9 cellular contexts compared by ENCODE assay signal in genomic region chr14:33949051-33950037, GRCh38. TPM values are rescaled to one million over a fixed set of nuclear protein-coding genes. Genes with fewer than 3 reads are reported as not detected.
DNase-seq lines count a peak whose midpoint lies in the region; ATAC-seq and TF ChIP-seq lines count a peak whose summit lies in the region.
"Had no signal": no experiment of that assay in that cellular context is flagged by ENCODE, and none has a peak within 500 bp of the region (broad histone marks: within the 10 kb centered on the region; RNA-seq: fewer than 3 reads in every experiment).

No MANE protein-coding gene starts in this region.

- peaks cover 22% of the 10 kb centered on the region for H3K4me1 Mint-ChIP-seq in activated CD4-positive, alpha-beta T cell treated with anti-CD3 and anti-CD28 coated beads for 36 hours
- peaks cover 36% of the 10 kb centered on the region for H3K4me1 Mint-ChIP-seq in activated CD8-positive, alpha-beta T cell treated with anti-CD3 and anti-CD28 coated beads, Interleukin-2, amount 10 ng/mL, durations not matched to agents 7 days and 5 days (ENCODE audit: low read depth)

- no peaks in the 10 kb centered on the region for H3K9me3 Mint-ChIP-seq in activated CD4-positive, alpha-beta T cell treated with anti-CD3 and anti-CD28 coated beads for 36 hours (ENCODE audit: low read depth)
- no peaks in the 10 kb centered on the region for H3K9me3 Mint-ChIP-seq in activated CD8-positive, alpha-beta T cell treated with anti-CD3 and anti-CD28 coated beads, Interleukin-2, amount 10 ng/mL, durations not matched to agents 7 days and 5 days (ENCODE audit: insufficient read depth)

- H3K36me3 ChIP-seq in left lung, result no peaks in the 10 kb centered on the region
- H3K36me3 ChIP-seq: BLaER1 had no signal

- H3K27me3 Mint-ChIP-seq in activated CD4-positive, alpha-beta T cell treated with anti-CD3 and anti-CD28 coated beads for 36 hours, result peaks cover 45% of the 10 kb centered on the region
- peaks cover 68% of the 10 kb centered on the region for H3K27me3 Mint-ChIP-seq in activated CD8-positive, alpha-beta T cell treated with anti-CD3 and anti-CD28 coated beads, Interleukin-2, amount 10 ng/mL, durations not matched to agents 7 days and 5 days (ENCODE audit: low read depth)

- H3K9me3 ChIP-seq in left lung, result no peaks in the 10 kb centered on the region

- H3K27ac Mint-ChIP-seq in activated CD4-positive, alpha-beta T cell treated with anti-CD3 and anti-CD28 coated beads for 36 hours, result no peak overlapping the region
- H3K27ac Mint-ChIP-seq in activated CD8-positive, alpha-beta T cell treated with anti-CD3 and anti-CD28 coated beads, Interleukin-2, amount 10 ng/mL, durations not matched to agents 7 days and 5 days, result no peak overlapping the region

- peaks cover 14 to 78% of the 10 kb centered on the region in 2 donors for H3K27me3 ChIP-seq in left lung
- H3K27me3 ChIP-seq: BLaER1 had no signal

- peak overlapping the region; percentile 56 for H3K4me3 ChIP-seq in left lung
- H3K4me3 ChIP-seq: BLaER1 had no signal

- no peak overlapping the region for H3K27ac ChIP-seq in left lung
- H3K27ac ChIP-seq: BLaER1 had no signal

- POLR2A ChIA-PET in activated CD4-positive, alpha-beta T cell treated with anti-CD3 and anti-CD28 coated beads for 36 hours (lab: Charles Lee), result no interaction called here
- POLR2A ChIA-PET in activated CD8-positive, alpha-beta T cell treated with anti-CD3 and anti-CD28 coated beads, Interleukin-2, amount 10 ng/mL, durations not matched to agents 7 days and 5 days (lab: Charles Lee), result no interaction called here

- CTCF ChIA-PET in activated CD4-positive, alpha-beta T cell treated with anti-CD3 and anti-CD28 coated beads for 36 hours (lab: Charles Lee), result interaction anchor here (0.7 to 0.8 kb wide), 3 partner anchors 149 to 1793 kb away, joined by 3 read pairs; no protein-coding TSS in a partner anchor
- CTCF ChIA-PET in activated CD8-positive, alpha-beta T cell treated with anti-CD3 and anti-CD28 coated beads, Interleukin-2, amount 10 ng/mL, durations not matched to agents 7 days and 5 days (lab: Charles Lee), result interaction anchor here (1.4 kb wide), 1 partner anchor 149 kb away, joined by 6 read pairs; no protein-coding TSS in a partner anchor

- peaks cover 0 to 22% of the 10 kb centered on the region in 2 donors for H3K4me1 ChIP-seq in left lung

- TF ChIP-seq CTCF in left lung (IDR thresholded peaks at IDR 0.05), result no peak

- DNase-seq in activated CD4-positive, alpha-beta T cell treated with anti-CD3 and anti-CD28 coated beads for 36 hours, result no peak
- DNase-seq in activated CD4-positive, alpha-beta T cell treated with anti-CD3 and anti-CD28 coated beads for 1 hour, result no peak
- no peak for DNase-seq in activated CD8-positive, alpha-beta T cell treated with anti-CD3 and anti-CD28 coated beads, Interleukin-2, amount 10 ng/mL, durations not matched to agents 7 days and 5 days
- DNase-seq in left lung, result no peak
- peak; percentile 47 for DNase-seq in superior temporal gyrus (ENCODE audit: extremely low spot score)
- DNase-seq in iPS-NIHi7 (ENCODE audit: extremely low spot score), result no peak

- no peak for ATAC-seq in activated CD4-positive, alpha-beta T cell treated with anti-CD3 and anti-CD28 coated beads for 36 hours
- ATAC-seq in activated CD8-positive, alpha-beta T cell treated with anti-CD3 and anti-CD28 coated beads, Interleukin-2, amount 10 ng/mL, durations not matched to agents 7 days and 5 days, result no peak
- ATAC-seq in left lung (no peak), HG02973 (IDR thresholded peaks at IDR 0.05; ENCODE audit: unreplicated experiment) (no peak), GM18517 (IDR thresholded peaks at IDR 0.05; ENCODE audit: unreplicated experiment) (no peak)

- no peaks in the 10 kb centered on the region for H3K36me3 Mint-ChIP-seq in activated CD4-positive, alpha-beta T cell treated with anti-CD3 and anti-CD28 coated beads for 36 hours (ENCODE audit: low read depth)
- H3K36me3 Mint-ChIP-seq in activated CD8-positive, alpha-beta T cell treated with anti-CD3 and anti-CD28 coated beads, Interleukin-2, amount 10 ng/mL, durations not matched to agents 7 days and 5 days (ENCODE audit: low read depth), result peaks cover 11% of the 10 kb centered on the region

- H3K4me3 Mint-ChIP-seq in activated CD4-positive, alpha-beta T cell treated with anti-CD3 and anti-CD28 coated beads for 36 hours, result peak overlapping the region; percentile 77
- H3K4me3 Mint-ChIP-seq in activated CD8-positive, alpha-beta T cell treated with anti-CD3 and anti-CD28 coated beads, Interleukin-2, amount 10 ng/mL, durations not matched to agents 7 days and 5 days, result peak overlapping the region; percentile 84

- intact Hi-C loops in activated CD4-positive, alpha-beta T cell treated with anti-CD3 and anti-CD28 coated beads for 36 hours (cut with DNase I, micrococcal nuclease), result loop anchor here in 1 of 2 experiments (2.0 to 5.0 kb wide), 3 partner anchors 108 to 279 kb away; no protein-coding TSS in a partner anchor
- intact Hi-C loops in left lung (cut with DNase I), result no loop called here

RNA-seq across cellular contexts. Expression of gene EGLN3, which starts 1.5 kb away (rescaled TPM):
- total RNA-seq in activated CD4-positive, alpha-beta T cell treated with anti-CD3 and anti-CD28 coated beads for 36 hours, result 1 to 10 TPM; 3.8 to 3.9 TPM
- total RNA-seq in activated CD8-positive, alpha-beta T cell treated with anti-CD3 and anti-CD28 coated beads, Interleukin-2, amount 10 ng/mL, durations not matched to agents 7 days and 5 days, result 10 to 100 TPM; 12.7 to 13.7 TPM
- 1 to 10 TPM; 1.3 to 4.5 TPM for total RNA-seq in left lung
